Comparison of ENCODE assay signal across 1 cellular context in genomic region chr17:44971776-44972483, GRCh38.
A peak's percentile ranks its signal among the peaks of the same experiment; 100 is the strongest.
TF ChIP-seq lines count a peak whose summit lies in the region.

No MANE protein-coding gene starts in this region.

TF ChIP-seq in K562, 482 proteins besides CTCF, POLR2A, EP300 and RAD21:
- TF ChIP-seq TAF9B (IDR thresholded peaks at IDR 0.05; ENCODE audit: partially characterized antibody) (no peak), EGR1 (conservative IDR thresholded peaks at IDR 0.05) (peak; percentile 63)
